Comparison of ENCODE assay signal across 8 cellular contexts in genomic region chr14:93936245-93936644, GRCh38. TPM values are rescaled to one million over a fixed set of nuclear protein-coding genes. Genes with fewer than 3 reads are reported as not detected.
DNase-seq lines count a peak whose midpoint lies in the region; ATAC-seq and TF ChIP-seq lines count a peak whose summit lies in the region.

No MANE protein-coding gene starts in this region.

- peaks cover 4% of the 10 kb centered on the region for H3K4me1 Mint-ChIP-seq in type B pancreatic cell (ENCODE audit: unreplicated experiment)

- no peaks in the 10 kb centered on the region for H3K36me3 Mint-ChIP-seq in type B pancreatic cell

- no peak overlapping the region for H3K4me2 ChIP-seq in OCI-LY1 (ENCODE audit: low read length)

- H3K79me2 ChIP-seq in OCI-LY1 (ENCODE audit: insufficient read depth, low read length), result no peaks in the 10 kb centered on the region

- no peaks in the 10 kb centered on the region for H4K20me1 ChIP-seq in OCI-LY1 (ENCODE audit: insufficient read depth, low read length)

- intact Hi-C loops in esophagus squamous epithelium (cut with DNase I), result loop anchor here (5.0 kb wide), 1 partner anchor 66 kb away; no protein-coding TSS in a partner anchor

- H3K9me3 Mint-ChIP-seq in type B pancreatic cell, result no peaks in the 10 kb centered on the region

- no peak for DNase-seq in BJ (ENCODE audit: low read depth)
- peak; percentile 58 for DNase-seq in GM20000 (ENCODE audit: low spot score)
- no peak for DNase-seq in esophagus squamous epithelium (lab: John Stamatoyannopoulos, UW)
- no peak for DNase-seq in type B pancreatic cell (ENCODE audit: extremely low spot score, unreplicated experiment)
- DNase-seq in NCI-H2107 (lab: John Stamatoyannopoulos, UW), result no peak
- DNase-seq in amniotic stem cell (lab: John Stamatoyannopoulos, UW), result no peak

- H3K27ac Mint-ChIP-seq in type B pancreatic cell, result peak overlapping the region; percentile 43

- no peak overlapping the region for H2AFZ ChIP-seq in OCI-LY1 (ENCODE audit: low read length)

- H3K4me3 ChIP-seq in BJ (ENCODE audit: low read depth, low read length) (no peak overlapping the region), OCI-LY1 (ENCODE audit: low read depth, low read length, poor library complexity, severe bottlenecking) (no peak overlapping the region), esophagus squamous epithelium (no peak overlapping the region)

- H3F3A ChIP-seq in OCI-LY1 (ENCODE audit: insufficient read depth, low read length), result no peaks in the 10 kb centered on the region

- TF ChIP-seq CTCF in BJ (IDR thresholded peaks at IDR 0.05; ENCODE audit: insufficient read depth, low read depth, low read length) (peak; percentile 55), GM20000 (IDR thresholded peaks at IDR 0.05; ENCODE audit: extremely low read depth, missing control alignments) (peak; percentile 42), OCI-LY1 (IDR thresholded peaks at IDR 0.05; ENCODE audit: low read length) (peak; percentile 56), esophagus squamous epithelium (IDR thresholded peaks at IDR 0.05) (peak in 5 of 6 experiments; percentile 38 to 66 (median 49)), type B pancreatic cell (conservative IDR thresholded peaks at IDR 0.05) (peak; percentile 74)

- no peaks in the 10 kb centered on the region for H3K9me2 ChIP-seq in OCI-LY1 (ENCODE audit: low read depth, low read length)

- peaks cover 57% of the 10 kb centered on the region for H3K27me3 Mint-ChIP-seq in type B pancreatic cell

- WGBS in esophagus squamous epithelium, 2 donors, result 22 to 26% methylated on average over 5 of the region's 5 CpGs

- CTCF ChIA-PET in BJ (lab: Yijun Ruan, JAX), result interaction anchor here (1.2 to 16.0 kb wide), 10 partner anchors 9 to 201 kb away, joined by 3 to 387 read pairs (median 5); partner anchors contain the start of gene CCDC197

- no peak for ATAC-seq in GM21737 (IDR thresholded peaks at IDR 0.05; ENCODE audit: unreplicated experiment)

- POLR2A ChIA-PET in BJ (lab: Charles Lee), result no interaction called here

- H3K36me3 ChIP-seq in BJ (ENCODE audit: control insufficient read depth, insufficient read depth, low read length), result no peaks in the 10 kb centered on the region
- peaks cover 93% of the 10 kb centered on the region for H3K36me3 ChIP-seq in OCI-LY1 (ENCODE audit: insufficient read depth, low read length)
- H3K36me3 ChIP-seq in esophagus squamous epithelium, result no peaks in the 10 kb centered on the region

- H3K27ac ChIP-seq in OCI-LY1 (ENCODE audit: low read depth, low read length, poor library complexity, severe bottlenecking), result no peak overlapping the region
- H3K27ac ChIP-seq in esophagus squamous epithelium, result peak overlapping the region in 2 of 4 donors; percentile 29 to 59

- peaks cover 10% of the 10 kb centered on the region for H3K27me3 ChIP-seq in BJ (ENCODE audit: control insufficient read depth, insufficient read depth, low read length)
- no peaks in the 10 kb centered on the region for H3K27me3 ChIP-seq in OCI-LY1 (ENCODE audit: insufficient read depth, low read length)
- peaks cover 0 to 28% (median 0%) of the 10 kb centered on the region in 4 donors for H3K27me3 ChIP-seq in esophagus squamous epithelium

- no peak overlapping the region for H3K4me3 Mint-ChIP-seq in type B pancreatic cell

- no peak overlapping the region for H3K9ac ChIP-seq in OCI-LY1 (ENCODE audit: low read length)

- TF ChIP-seq POLR2A in esophagus squamous epithelium (IDR thresholded peaks at IDR 0.05), result no peak

- H3K9me3 ChIP-seq in OCI-LY1 (ENCODE audit: low read length) (no peaks in the 10 kb centered on the region), esophagus squamous epithelium (no peaks in the 10 kb centered on the region)

- peaks cover 11% of the 10 kb centered on the region for H3K4me1 ChIP-seq in OCI-LY1 (ENCODE audit: insufficient read depth, low read length, severe bottlenecking)
- H3K4me1 ChIP-seq in esophagus squamous epithelium, result peaks cover 18 to 48% (median 25%) of the 10 kb centered on the region in 3 donors

RNA-seq across cellular contexts. Expression of gene FAM181A, which starts 9.1 kb away (rescaled TPM):
- polyA plus RNA-seq in BJ (2011; rRNA removed), result not detected in 2 replicates
- not detected in 2 replicates for polyA minus RNA-seq in BJ (2011; rRNA and poly(A)+ RNA removed)
- total RNA-seq in esophagus squamous epithelium (not detected), type B pancreatic cell (ENCODE audit: low replicate concordance) (1.2 TPM in 1 of 2 replicates, not detected in the other)

RNA-seq across cellular contexts. Expression of gene ASB2, which starts 40.1 kb away (rescaled TPM):
- 0.06 TPM in 2 replicates for polyA plus RNA-seq in BJ (2011; rRNA removed)
- 0.10 TPM in 1 of 2 replicates, not detected in the other for polyA minus RNA-seq in BJ (2011; rRNA and poly(A)+ RNA removed)
- total RNA-seq in esophagus squamous epithelium, result 1 to 10 TPM in 3 of 4 donors, under 1 TPM in 1; 0.83 to 8.8 (median 3.7) TPM
- 0.21 and 0.60 TPM in 2 replicates for total RNA-seq in type B pancreatic cell (ENCODE audit: low replicate concordance)
